ENCODE assay signal across 17 cellular contexts in the genomic region with DNA sequence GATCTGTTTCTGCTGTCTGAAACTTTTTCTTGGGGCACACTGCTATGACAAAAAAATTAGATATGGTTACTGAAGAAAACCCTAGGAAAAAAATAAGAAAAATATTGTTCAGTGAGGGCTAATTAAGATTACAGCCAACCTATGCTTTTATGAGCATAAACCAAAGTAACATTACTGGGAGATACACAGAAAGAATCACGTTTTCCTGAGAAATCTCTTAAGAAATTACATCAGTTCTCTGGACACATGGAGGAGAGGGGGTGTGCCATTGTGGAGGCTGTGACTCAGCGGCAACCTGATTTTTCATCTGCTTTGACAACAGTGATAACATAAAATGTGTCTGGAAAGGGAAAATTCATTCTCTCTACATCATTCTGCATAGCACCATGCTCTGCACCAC. TPM values are rescaled to one million over a fixed set of nuclear protein-coding genes. Genes with fewer than 3 reads are reported as not detected.
DNase-seq lines count a peak whose midpoint lies in the region; ATAC-seq, FAIRE-seq and TF ChIP-seq lines count a peak whose summit lies in the region.
"Had no signal": no experiment of that assay in that cellular context is flagged by ENCODE, and none has a peak within 500 bp of the region (broad histone marks: within the 10 kb centered on the region; RNA-seq: fewer than 3 reads in every experiment).

No MANE protein-coding gene starts in this region.

- H3K36me3 Mint-ChIP-seq in HFFc6 (ENCODE audit: low read depth): no peaks in the 10 kb centered on the region

- peaks cover 43% of the 10 kb centered on the region for H3K4me1 Mint-ChIP-seq in HFFc6 (ENCODE audit: low read depth)

- intact Hi-C loops in K562 (cut with micrococcal nuclease) (no loop called here), cardiac septum (cut with DNase I) (no loop called here), posterior vena cava (cut with DNase I) (no loop called here)

- H3K9ac ChIP-seq in K562 (ENCODE audit: insufficient read depth in 1 of 2, low read depth in 2 of 2, low read length in 2 of 2): no peak overlapping the region

- H3K9me3 ChIP-seq in A549: no peaks in the 10 kb centered on the region
- H3K9me3 ChIP-seq in K562 (replicated peaks; ENCODE audit: control insufficient read depth, insufficient read depth, low read depth, low read length): no peaks in the 10 kb centered on the region
- H3K9me3 ChIP-seq in hepatocyte (ENCODE audit: low read depth): no peaks in the 10 kb centered on the region
- H3K9me3 ChIP-seq: ovary had no signal

- H3K36me3 ChIP-seq in K562 (ENCODE audit: control insufficient read depth, insufficient read depth, low read length): no peaks in the 10 kb centered on the region
- no peaks in the 10 kb centered on the region for H3K36me3 ChIP-seq in hepatocyte (replicated peaks; ENCODE audit: insufficient read depth, low read depth)
- H3K36me3 ChIP-seq: ovary had no signal

- in situ Hi-C loops in K562 (cut with MboI): no loop called here

- BruUV-seq in K562 (replicated peaks; lab: Mats Ljungman, UMichigan): no TSS peak

- no peak overlapping the region for H3K4me3 Mint-ChIP-seq in HFFc6
- H3K4me3 Mint-ChIP-seq: GM23338 had no signal

- no peak for TF ChIP-seq POLR2A in A549 (IDR thresholded peaks at IDR 0.05; ENCODE audit: low read length)
- no peak for TF ChIP-seq POLR2A in K562 (conservative IDR thresholded peaks at IDR 0.05)

- peak overlapping the region; percentile 24; the same call in 2 of the 3 replicates for H3K4me2 ChIP-seq in A549
- 0 out of 2 replicates have a peak overlapping the region, but pooled peaks have one; percentile 32 for H3K4me2 ChIP-seq in K562 (ENCODE audit: insufficient read depth, low read length)
- no peak overlapping the region for H3K4me2 ChIP-seq in hepatocyte
- H3K4me2 ChIP-seq: GM23338 had no signal

- H2AFZ ChIP-seq in K562 (ENCODE audit: low read depth, low read length) (peak overlapping the region; percentile 57; the same call in 1 of the 2 replicates), hepatocyte (peak overlapping the region; percentile 1)

- peak overlapping the region; percentile 34 to 68; a peak in 5 of 6 replicates for H3K27ac ChIP-seq in A549
- H3K27ac ChIP-seq in K562 (ENCODE audit: extremely low read depth, low read depth, low read length): no peak overlapping the region
- H3K27ac ChIP-seq in hepatocyte: no peak overlapping the region
- H3K27ac ChIP-seq: ovary, VCaP had no signal

- H3K27ac Mint-ChIP-seq in HFFc6: peak overlapping the region; percentile 27; the same call in 1 of the 2 replicates
- H3K27ac Mint-ChIP-seq: GM23338 had no signal

- H3K27me3 ChIP-seq in K562 (ENCODE audit: control insufficient read depth in 2 of 2, insufficient read depth in 2 of 2, low read length in 2 of 2) (no peaks in the 10 kb centered on the region), hepatocyte (no peaks in the 10 kb centered on the region)
- H3K27me3 ChIP-seq: ovary had no signal

- TF ChIP-seq CTCF in A549 (IDR thresholded peaks at IDR 0.05) (no peak), HFFc6 (IDR thresholded peaks at IDR 0.05) (no peak), K562 (IDR thresholded peaks at IDR 0.05 in 2 of 3, conservative IDR thresholded peaks at IDR 0.05 in 1 of 3; ENCODE audit: insufficient read depth in 2 of 3, low read depth in 1 of 3, low read length in 3 of 3) (no peak), hepatocyte (IDR thresholded peaks at IDR 0.05; ENCODE audit: poor library complexity) (no peak)

- DNase-seq in A549 (ENCODE audit: low read depth in 1 of 2, low spot score in 1 of 2) (peak in 1 of 2 experiments; percentile 34), HFFc6 (peak; percentile 44), K562 (ENCODE audit: extremely low read depth in 1 of 4, low spot score in 3 of 4) (peak; percentile 25 to 64 (median 40)), hepatocyte (ENCODE audit: low spot score) (peak; percentile 40), cardiac septum (ENCODE audit: low spot score) (no peak), NCI-H187 treated with DMSO at 0.1 percent for 48 hours (lab: John Stamatoyannopoulos, UW) (no peak), posterior vena cava (ENCODE audit: low spot score) (no peak)
- DNase-seq: amniotic stem cell; DMS79 treated with DMSO at 0.1 percent for 48 hours; effector CD4-positive, alpha-beta T cell; hypothalamus; ovary had no signal

- ATAC-seq in A549 (peak; percentile 49 to 68; a peak in 3 of 6 replicates), K562 (peak; percentile 82), HG03469 (IDR thresholded peaks at IDR 0.05; ENCODE audit: unreplicated experiment) (no peak)
- ATAC-seq: GM23338, HepG2 had no signal

- no peak for FAIRE-seq in A549 (lab: Jason Lieb, UNC)
- FAIRE-seq in K562 (lab: Jason Lieb, UNC): peak; percentile 35
- FAIRE-seq: A204.1, HepG2 had no signal

- CTCF ChIA-PET in A549 (lab: Yijun Ruan, JAX) (no interaction called here), K562 (lab: Yijun Ruan, JAX; ENCODE audit: low intra/inter-chr PET ratio) (no interaction called here)

- H3K4me3 ChIP-seq in A549: no peak overlapping the region
- H3K4me3 ChIP-seq in K562: no peak overlapping the region
- no peak overlapping the region for H3K4me3 ChIP-seq in hepatocyte
- H3K4me3 ChIP-seq: GM23338, ovary had no signal

- H3K9me2 ChIP-seq in hepatocyte (replicated peaks; ENCODE audit: insufficient read depth): no peaks in the 10 kb centered on the region

- POLR2A ChIA-PET in A549 (lab: Yijun Ruan, JAX): no interaction called here
- POLR2A ChIA-PET in K562 (lab: Yijun Ruan, JAX): interaction anchor here (1.1 kb wide), 1 partner anchor 16 kb away, joined by 3 read pairs; no protein-coding TSS in a partner anchor

- 43% methylated on average over 2 of the region's 2 CpGs for WGBS in A549 (ENCODE audit: missing lambda C conversion rate)
- 0% methylated on average over 2 of the region's 2 CpGs for WGBS in K562 (ENCODE audit: insufficient coverage, low coverage, missing lambda C conversion rate)
- WGBS in hepatocyte (ENCODE audit: low lambda C conversion rate, missing lambda C conversion rate): 67% methylated on average over 2 of the region's 2 CpGs

- H3K4me1 ChIP-seq in A549: peaks cover 14% of the 10 kb centered on the region
- peaks cover 0 to 9% of the 10 kb centered on the region in 2 experiments; a peak in 3 of 5 replicates for H3K4me1 ChIP-seq in K562 (replicated peaks in 1 of 2; ENCODE audit: control insufficient read depth in 2 of 2, insufficient read depth in 2 of 2, low read length in 2 of 2)
- H3K4me1 ChIP-seq in hepatocyte (ENCODE audit: insufficient read depth): no peaks in the 10 kb centered on the region

- peaks cover 1% of the 10 kb centered on the region; the same call in 1 of the 2 replicates for H3K27me3 Mint-ChIP-seq in HFFc6 (ENCODE audit: insufficient read depth)

- H3K79me2 ChIP-seq in K562 (ENCODE audit: control insufficient read depth, insufficient read depth, low read length): no peaks in the 10 kb centered on the region
- H3K79me2 ChIP-seq in hepatocyte: no peaks in the 10 kb centered on the region

- no peaks in the 10 kb centered on the region for H3K9me3 Mint-ChIP-seq in HFFc6

- TF ChIP-seq RAD21 in A549 (conservative IDR thresholded peaks at IDR 0.05 in 1 of 2, IDR thresholded peaks at IDR 0.05 in 1 of 2) (no peak), K562 (CRISPR knock-in tag; conservative IDR thresholded peaks at IDR 0.05 in 1 of 2, IDR thresholded peaks at IDR 0.05 in 1 of 2) (no peak)

- H4K20me1 ChIP-seq in K562 (replicated peaks; ENCODE audit: control insufficient read depth, insufficient read depth, low read length) (no peaks in the 10 kb centered on the region), hepatocyte (ENCODE audit: insufficient read depth, poor library complexity, severe bottlenecking) (no peaks in the 10 kb centered on the region)

- TF ChIP-seq EP300 in A549 (IDR thresholded peaks at IDR 0.05) (no peak), K562 (IDR thresholded peaks at IDR 0.05; ENCODE audit: low read length) (peak; percentile 47; the same call in 1 of the 2 replicates)

- H3K9me1 ChIP-seq in K562 (ENCODE audit: control insufficient read depth, insufficient read depth, low read length): no peaks in the 10 kb centered on the region

RNA-seq across cellular contexts. Expression of gene NMI, which starts 13.4 kb away (rescaled TPM):
- 9.7 and 15.4 TPM in 2 replicates for polyA plus RNA-seq in A549 (2011; rRNA removed)
- polyA plus RNA-seq in A549 (2012; cell fraction: cytosol; rRNA removed): 2.6 TPM in 2 replicates
- 1.2 TPM in 2 replicates for polyA plus RNA-seq in A549 (2012; cell fraction: nucleus; rRNA removed)
- polyA plus RNA-seq in A549 (2017; fragmentation: RNase III; extraction: RNeasy Plus Mini Kit Qiagen cat#74134 plus additional on column Dnase treatment): 15.9 to 18.0 TPM (median 16.8 TPM) in 3 replicates
- polyA minus RNA-seq in A549 (2011; rRNA and poly(A)+ RNA removed): 0.88 and 1.1 TPM in 2 replicates
- 1 to 10 TPM; 4.2 to 7.3 (median 6.4) TPM for total RNA-seq in HFFc6 (2021; fragmentation: NEBNext Ultra II Directional; extraction: Animal tissue kit (Norgen Biotek cat#: 25700))
- 3.5 and 10.2 TPM in 2 replicates for total RNA-seq in K562 (2011; cell fraction: chromatin; rRNA removed; ENCODE audit: low replicate concordance)
- 1.8 and 2.4 TPM in 2 replicates for total RNA-seq in K562 (2011; cell fraction: nucleolus; rRNA removed)
- 5.3 and 8.5 TPM in 2 replicates for total RNA-seq in K562 (2011; cell fraction: nucleoplasm; rRNA removed)
- 21.9 and 23.5 TPM in 2 replicates for total RNA-seq in K562 (2014; rRNA removed)
- 20.3 and 23.6 TPM in 2 replicates for total RNA-seq in K562 (2014; rRNA removed; fragmentation: Illumina TruSeq; extraction: Trizol)
- total RNA-seq in K562 (2015; rRNA removed; fragmentation: Illumina TruSeq; extraction: Trizol): 25.0 and 31.1 TPM in 2 replicates
- 23.3 and 25.0 TPM in 2 replicates for total RNA-seq in K562 (2021)
- polyA plus RNA-seq in K562 (2011; rRNA removed): 13.6 and 17.4 TPM in 2 replicates
- polyA plus RNA-seq in K562 (2011; cell fraction: cytosol; rRNA removed): 2.3 and 5.3 TPM in 2 replicates
- polyA plus RNA-seq in K562 (2011; cell fraction: nucleus; rRNA removed): 2.6 and 4.1 TPM in 2 replicates
- 49.3 and 55.1 TPM in 2 replicates for polyA plus RNA-seq in K562 (2012)
- 34.0 and 39.5 TPM in 2 replicates for polyA plus RNA-seq in K562 (2014; fragmentation: Illumina TruSeq; extraction: Trizol)
- polyA plus RNA-seq in K562 (2014; fragmentation: Nextera tagmentation; extraction: Ambion mirVana): 10 to 100 TPM; 29.7 to 36.4 TPM
- polyA plus RNA-seq in K562 (2014; rRNA removed): 35.7 and 39.0 TPM in 2 replicates
- 11.9 and 15.3 TPM in 2 replicates for polyA minus RNA-seq in K562 (2011; rRNA and poly(A)+ RNA removed)
- polyA minus RNA-seq in K562 (2011; cell fraction: cytosol; rRNA and poly(A)+ RNA removed): 4.5 and 7.8 TPM in 2 replicates
- 3.0 and 4.9 TPM in 2 replicates for polyA minus RNA-seq in K562 (2011; cell fraction: nucleus; rRNA and poly(A)+ RNA removed)
- 10.9 and 13.5 TPM in 2 replicates for total RNA-seq in hepatocyte
- polyA plus RNA-seq in hepatocyte: 12.8 and 15.3 TPM in 2 replicates
- 3.1 TPM for total RNA-seq in cardiac septum
- total RNA-seq in posterior vena cava: 10 to 100 TPM; 11.5 to 12.0 TPM

RNA-seq across cellular contexts. Expression of gene RBM43, which starts 41.2 kb away (rescaled TPM):
- polyA plus RNA-seq in A549 (2011; rRNA removed) (7.3 and 9.3 TPM in 2 replicates), A549 (2017; fragmentation: RNase III; extraction: RNeasy Plus Mini Kit Qiagen cat#74134 plus additional on column Dnase treatment) (4.4 to 5.0 TPM (median 4.8 TPM) in 3 replicates), K562 (2011; rRNA removed) (4.9 and 6.4 TPM in 2 replicates), K562 (2014; fragmentation: Illumina TruSeq; extraction: Trizol) (6.7 and 6.9 TPM in 2 replicates), K562 (2014; fragmentation: Nextera tagmentation; extraction: Ambion mirVana) (1 to 10 TPM; 1.3 to 1.6 TPM), K562 (2014; rRNA removed) (3.8 and 4.7 TPM in 2 replicates), hepatocyte (0.62 and 2.2 TPM in 2 replicates)
- polyA plus RNA-seq in A549 (2012; cell fraction: cytosol; rRNA removed): 1.8 and 1.9 TPM in 2 replicates
- 1.3 TPM in 2 replicates for polyA plus RNA-seq in A549 (2012; cell fraction: nucleus; rRNA removed)
- polyA minus RNA-seq in A549 (2011; rRNA and poly(A)+ RNA removed): 2.8 and 3.1 TPM in 2 replicates
- 1 to 10 TPM; 3.8 to 8.2 (median 6.4) TPM for total RNA-seq in HFFc6 (2021; fragmentation: NEBNext Ultra II Directional; extraction: Animal tissue kit (Norgen Biotek cat#: 25700))
- total RNA-seq in K562 (2011; cell fraction: chromatin; rRNA removed; ENCODE audit: low replicate concordance): 3.7 and 6.6 TPM in 2 replicates
- total RNA-seq in K562 (2011; cell fraction: nucleolus; rRNA removed): 6.1 and 8.0 TPM in 2 replicates
- total RNA-seq in K562 (2011; cell fraction: nucleoplasm; rRNA removed): 6.0 and 10.2 TPM in 2 replicates
- total RNA-seq in K562 (2014; rRNA removed) (2.3 and 2.6 TPM in 2 replicates), K562 (2014; rRNA removed; fragmentation: Illumina TruSeq; extraction: Trizol) (4.1 and 4.7 TPM in 2 replicates), K562 (2015; rRNA removed; fragmentation: Illumina TruSeq; extraction: Trizol) (2.9 and 3.4 TPM in 2 replicates), K562 (2021) (4.7 and 5.1 TPM in 2 replicates), hepatocyte (3.8 and 4.6 TPM in 2 replicates), cardiac septum (1.5 TPM), posterior vena cava (1 to 10 TPM; 5.0 to 8.5 TPM)
- polyA plus RNA-seq in K562 (2011; cell fraction: cytosol; rRNA removed): 1.9 and 3.4 TPM in 2 replicates
- 3.5 and 6.2 TPM in 2 replicates for polyA plus RNA-seq in K562 (2011; cell fraction: nucleus; rRNA removed)
- 3.7 and 5.1 TPM in 2 replicates for polyA plus RNA-seq in K562 (2012)
- polyA minus RNA-seq in K562 (2011; rRNA and poly(A)+ RNA removed): 5.7 and 8.2 TPM in 2 replicates
- polyA minus RNA-seq in K562 (2011; cell fraction: cytosol; rRNA and poly(A)+ RNA removed): 2.2 and 3.2 TPM in 2 replicates
- 4.2 and 7.4 TPM in 2 replicates for polyA minus RNA-seq in K562 (2011; cell fraction: nucleus; rRNA and poly(A)+ RNA removed)

RNA-seq across cellular contexts. Expression of gene TNFAIP6, which starts 54.5 kb away (rescaled TPM):
- 3.3 and 4.5 TPM in 2 replicates for polyA plus RNA-seq in A549 (2011; rRNA removed)
- 0.38 and 0.50 TPM in 2 replicates for polyA plus RNA-seq in A549 (2012; cell fraction: cytosol; rRNA removed)
- 0.56 and 0.89 TPM in 2 replicates for polyA plus RNA-seq in A549 (2012; cell fraction: nucleus; rRNA removed)
- 2.9 to 4.5 TPM (median 4.1 TPM) in 3 replicates for polyA plus RNA-seq in A549 (2017; fragmentation: RNase III; extraction: RNeasy Plus Mini Kit Qiagen cat#74134 plus additional on column Dnase treatment)
- polyA minus RNA-seq in A549 (2011; rRNA and poly(A)+ RNA removed): 0.88 and 1.0 TPM in 2 replicates
- 1 to 10 TPM in 5 of 6 experiments, under 1 TPM in 1; 0.92 to 2.4 (median 2.3) TPM for total RNA-seq in HFFc6 (2021; fragmentation: NEBNext Ultra II Directional; extraction: Animal tissue kit (Norgen Biotek cat#: 25700))
- not detected in 2 replicates for total RNA-seq in K562 (2011; cell fraction: chromatin; rRNA removed; ENCODE audit: low replicate concordance)
- total RNA-seq in K562 (2011; cell fraction: nucleolus; rRNA removed): not detected in 2 replicates
- not detected in 2 replicates for total RNA-seq in K562 (2011; cell fraction: nucleoplasm; rRNA removed)
- not detected in 2 replicates for total RNA-seq in K562 (2014; rRNA removed)
- not detected in 2 replicates for total RNA-seq in K562 (2014; rRNA removed; fragmentation: Illumina TruSeq; extraction: Trizol)
- total RNA-seq in K562 (2015; rRNA removed; fragmentation: Illumina TruSeq; extraction: Trizol): not detected in 2 replicates
- not detected in 2 replicates for total RNA-seq in K562 (2021)
- polyA plus RNA-seq in K562 (2011; rRNA removed): not detected in 2 replicates
- not detected in 2 replicates for polyA plus RNA-seq in K562 (2011; cell fraction: cytosol; rRNA removed)
- not detected in 2 replicates for polyA plus RNA-seq in K562 (2011; cell fraction: nucleus; rRNA removed)
- 0.11 and 0.16 TPM in 2 replicates for polyA plus RNA-seq in K562 (2012)
- polyA plus RNA-seq in K562 (2014; fragmentation: Illumina TruSeq; extraction: Trizol): 0.07 and 0.32 TPM in 2 replicates
- polyA plus RNA-seq in K562 (2014; fragmentation: Nextera tagmentation; extraction: Ambion mirVana): under 1 TPM; 0.08 to 0.28 TPM
- not detected in 2 replicates for polyA plus RNA-seq in K562 (2014; rRNA removed)
- polyA minus RNA-seq in K562 (2011; rRNA and poly(A)+ RNA removed): not detected in 2 replicates
- polyA minus RNA-seq in K562 (2011; cell fraction: cytosol; rRNA and poly(A)+ RNA removed): not detected in 2 replicates
- polyA minus RNA-seq in K562 (2011; cell fraction: nucleus; rRNA and poly(A)+ RNA removed): not detected in 2 replicates
- total RNA-seq in hepatocyte: 9.0 and 13.0 TPM in 2 replicates
- polyA plus RNA-seq in hepatocyte: 9.8 and 10.5 TPM in 2 replicates
- 4.9 TPM for total RNA-seq in cardiac septum
- 1 to 10 TPM; 2.4 to 4.4 TPM for total RNA-seq in posterior vena cava
- total RNA-seq: HepG2 had no signal
- polyA plus RNA-seq: HepG2 had no signal

Comparison
In these comparisons a context has a peak if more than half of its experiments do, and no peak if none do; other contexts are left out.
1. DNase-seq: peak in HFFc6 (single experiment), K562 (4 of 4) and hepatocyte (single experiment); none in cardiac septum (single experiment), NCI-H187 treated with DMSO at 0.1 percent for 48 hours (single experiment) and posterior vena cava (single experiment).
2. H3K27ac ChIP-seq: peak in A549 (2 of 2); none in K562 (single experiment) and hepatocyte (single experiment).
3. Of the 35 proteins assayed by ChIP-seq in both K562 and A549: peak only in K562: BHLHE40, EP300, HDAC2 and KDM1A; only in A549: none; in both: none; in neither: 28; mixed calls (peak in some experiments, not most) for 3.